Comparison of ENCODE assay signal across 8 cellular contexts in genomic region chr13:49996166-49996915, GRCh38. TPM values are rescaled to one million over a fixed set of nuclear protein-coding genes. Genes with fewer than 3 reads are reported as not detected.
DNase-seq lines count a peak whose midpoint lies in the region; ATAC-seq and TF ChIP-seq lines count a peak whose summit lies in the region.

No MANE protein-coding gene starts in this region.

- H3K4me3 Mint-ChIP-seq in IgD-negative memory B cell (peak overlapping the region; percentile 83 to 94 (median 90)), neural progenitor cell (peak overlapping the region; percentile 85)
- H3K4me3 Mint-ChIP-seq in stimulated activated naive CD8-positive, alpha-beta T cell treated with anti-CD3 and anti-CD28 coated beads, Interleukin-15, amount 100 ng/mL, for 72 hours = peak overlapping the region; percentile 70 to 85

- H3K4me1 Mint-ChIP-seq in IgD-negative memory B cell (peaks cover 23 to 43% (median 42%) of the 10 kb centered on the region in 3 donors), neural progenitor cell (peaks cover 28% of the 10 kb centered on the region)
- H3K4me1 Mint-ChIP-seq in stimulated activated naive CD8-positive, alpha-beta T cell treated with anti-CD3 and anti-CD28 coated beads, Interleukin-15, amount 100 ng/mL, for 72 hours = peaks cover 42% of the 10 kb centered on the region

- H3K36me3 ChIP-seq in neural progenitor cell = peaks cover 20% of the 10 kb centered on the region

- H3K27me3 ChIP-seq in neural progenitor cell = peaks cover 6% of the 10 kb centered on the region

- H3F3A ChIP-seq in neural progenitor cell (ENCODE audit: low read depth) = peaks cover 10% of the 10 kb centered on the region

- H3K4me1 ChIP-seq in neural progenitor cell = peaks cover 32% of the 10 kb centered on the region

- peak overlapping the region; percentile 94 for H2AFZ ChIP-seq in neural progenitor cell (replicated peaks)

- H3K27ac ChIP-seq in neural progenitor cell = peak overlapping the region; percentile 83

- no peak for TF ChIP-seq CTCF in foreskin fibroblast (IDR thresholded peaks at IDR 0.05; ENCODE audit: low read depth, low read length)
- TF ChIP-seq CTCF in neural progenitor cell (IDR thresholded peaks at IDR 0.05) = no peak

- peak; percentile 94 for DNase-seq in DMS 273 (lab: John Stamatoyannopoulos, UW; ENCODE audit: unreplicated experiment)
- peak; percentile 30 for DNase-seq in SIG-M5 (lab: John Stamatoyannopoulos, UW)
- peak; percentile 79 for DNase-seq in activated gamma-delta T cell treated with Interleukin-2 at 50 U/mL for 16 hours
- DNase-seq in foreskin fibroblast = peak; percentile 93 to 98
- peak; percentile 98 for DNase-seq in neural progenitor cell (ENCODE audit: low spot score)
- peak; percentile 76 to 86 for DNase-seq in stimulated activated naive CD8-positive, alpha-beta T cell treated with anti-CD3 and anti-CD28 coated beads, Interleukin-15, amount 100 ng/mL, for 72 hours

- H3K4me3 ChIP-seq in foreskin fibroblast (ENCODE audit: low read depth in 1 of 2, low read length in 2 of 2) (peak overlapping the region; percentile 68 to 72), neural progenitor cell (peak overlapping the region; percentile 73)

- peak overlapping the region; percentile 68 for H3K9ac ChIP-seq in neural progenitor cell

- H3K9me3 ChIP-seq in neural progenitor cell (ENCODE audit: low read depth) = no peaks in the 10 kb centered on the region

- peak; percentile 43 for ATAC-seq in GM21447 (IDR thresholded peaks at IDR 0.05; ENCODE audit: unreplicated experiment)
- ATAC-seq in stimulated activated naive CD8-positive, alpha-beta T cell treated with anti-CD3 and anti-CD28 coated beads, Interleukin-15, amount 100 ng/mL, for 72 hours = peak; percentile 62

- H3K79me2 ChIP-seq in neural progenitor cell (ENCODE audit: low read depth) = peaks cover 44% of the 10 kb centered on the region

- H3K27ac Mint-ChIP-seq in IgD-negative memory B cell (peak overlapping the region; percentile 89 to 94 (median 93)), neural progenitor cell (no peak overlapping the region)
- H3K27ac Mint-ChIP-seq in stimulated activated naive CD8-positive, alpha-beta T cell treated with anti-CD3 and anti-CD28 coated beads, Interleukin-15, amount 100 ng/mL, for 72 hours = no peak overlapping the region

- H3K4me2 ChIP-seq in neural progenitor cell = peak overlapping the region; percentile 76

- H3K27me3 Mint-ChIP-seq in IgD-negative memory B cell (no peaks in the 10 kb centered on the region), neural progenitor cell (ENCODE audit: insufficient read depth, low read depth) (peaks cover 7% of the 10 kb centered on the region)
- no peaks in the 10 kb centered on the region for H3K27me3 Mint-ChIP-seq in stimulated activated naive CD8-positive, alpha-beta T cell treated with anti-CD3 and anti-CD28 coated beads, Interleukin-15, amount 100 ng/mL, for 72 hours

- H3K9me3 Mint-ChIP-seq in IgD-negative memory B cell (no peaks in the 10 kb centered on the region), neural progenitor cell (no peaks in the 10 kb centered on the region)
- no peaks in the 10 kb centered on the region for H3K9me3 Mint-ChIP-seq in stimulated activated naive CD8-positive, alpha-beta T cell treated with anti-CD3 and anti-CD28 coated beads, Interleukin-15, amount 100 ng/mL, for 72 hours

- H4K20me1 ChIP-seq in neural progenitor cell (ENCODE audit: low read depth) = peaks cover 36% of the 10 kb centered on the region

- H3K36me3 Mint-ChIP-seq in IgD-negative memory B cell (no peaks in the 10 kb centered on the region), neural progenitor cell (peaks cover 16% of the 10 kb centered on the region)

RNA-seq across cellular contexts. Expression of gene TRIM13, which starts 0.5 kb away (rescaled TPM):
- 27.6 TPM for polyA plus RNA-seq in IgD-negative memory B cell
- total RNA-seq in neural progenitor cell (ENCODE audit: low replicate concordance) = 53.2 and 58.3 TPM in 2 replicates

RNA-seq across cellular contexts. Expression of gene KCNRG, which starts 18.9 kb away (rescaled TPM):
- 0.80 TPM for polyA plus RNA-seq in IgD-negative memory B cell
- total RNA-seq in neural progenitor cell (ENCODE audit: low replicate concordance) = 0.88 and 2.1 TPM in 2 replicates

Comparison
In these comparisons a context has a peak if more than half of its experiments do, and no peak if none do; other contexts are left out.
1. Peak in every context shown above with its lines: DNase-seq, ATAC-seq, H3K4me3 ChIP-seq and H3K27ac ChIP-seq.
2. DNase-seq: peak in every context shown above with its lines; median percentile 98 in neural progenitor cell; 96 in foreskin fibroblast; 94 in DMS 273; 81 in stimulated activated naive CD8-positive, alpha-beta T cell treated with anti-CD3 and anti-CD28 coated beads, Interleukin-15, amount 100 ng/mL, for 72 hours; 79 in activated gamma-delta T cell treated with Interleukin-2 at 50 U/mL for 16 hours; 30 in SIG-M5.
3. H3K27ac Mint-ChIP-seq: peak in IgD-negative memory B cell (3 of 3); none in neural progenitor cell (single experiment) and stimulated activated naive CD8-positive, alpha-beta T cell treated with anti-CD3 and anti-CD28 coated beads, Interleukin-15, amount 100 ng/mL, for 72 hours (0 of 2).